Comparison of ENCODE assay signal across 18 cellular contexts in genomic region chr3:55728461-55729100, GRCh38.
"Had no signal": no experiment of that assay in that cellular context is flagged by ENCODE, and none has a peak within 500 bp of the region (broad histone marks: within the 10 kb centered on the region; RNA-seq: fewer than 3 reads in every experiment).

No MANE protein-coding gene starts in this region.

- H3K4me1 ChIP-seq: adrenal gland, tibial artery had no signal

- H3K27ac ChIP-seq: adrenal gland, dorsolateral prefrontal cortex, epithelial cell of prostate, tibial artery had no signal

- H3K27me3 ChIP-seq: adrenal gland, dorsolateral prefrontal cortex had no signal

- DNase-seq: activated CD4-positive, alpha-beta T cell treated with anti-CD3 and anti-CD28 coated beads for 36 hours; activated CD4-positive, alpha-beta T cell treated with anti-CD3 and anti-CD28 coated beads, Interleukin-2, amount 50 U/mL, for 48 hours; activated gamma-delta T cell treated with Interleukin-2 at 50 U/mL for 16 hours; adrenal gland; dorsolateral prefrontal cortex; foreskin melanocyte; hypothalamus; islet precursor cell; left colon; midbrain; stimulated activated CD4-positive, alpha-beta T cell treated with anti-CD3 and anti-CD28 coated beads, Interleukin-12 subunit alpha, Interleukin-12 subunit beta, amount 100 ng/mL, for 4 hours; stimulated activated CD4-positive, alpha-beta T cell treated with anti-CD3 and anti-CD28 coated beads, Interleukin-1b, Interleukin-23, amount 100 ng/mL, for 48 hours; stimulated activated CD8-positive, alpha-beta memory T cell treated with anti-CD3 and anti-CD28 coated beads, Interleukin-4, amount 100 ng/mL, for 48 hours; stimulated activated naive CD4-positive, alpha-beta T cell; tibial artery had no signal

- H3K9me3 ChIP-seq: adrenal gland, tibial artery had no signal

- H3K36me3 ChIP-seq: adrenal gland, tibial artery had no signal

- H3K4me3 ChIP-seq: adrenal gland, dorsolateral prefrontal cortex, lung, tibial artery had no signal

- ATAC-seq: activated CD4-positive, alpha-beta T cell treated with anti-CD3 and anti-CD28 coated beads for 36 hours; activated naive CD4-positive, alpha-beta T cell treated with anti-CD3 and anti-CD28 coated beads, Interleukin-2, amount 50 U/mL, for 72 hours; left colon had no signal
